In the genomic region with DNA sequence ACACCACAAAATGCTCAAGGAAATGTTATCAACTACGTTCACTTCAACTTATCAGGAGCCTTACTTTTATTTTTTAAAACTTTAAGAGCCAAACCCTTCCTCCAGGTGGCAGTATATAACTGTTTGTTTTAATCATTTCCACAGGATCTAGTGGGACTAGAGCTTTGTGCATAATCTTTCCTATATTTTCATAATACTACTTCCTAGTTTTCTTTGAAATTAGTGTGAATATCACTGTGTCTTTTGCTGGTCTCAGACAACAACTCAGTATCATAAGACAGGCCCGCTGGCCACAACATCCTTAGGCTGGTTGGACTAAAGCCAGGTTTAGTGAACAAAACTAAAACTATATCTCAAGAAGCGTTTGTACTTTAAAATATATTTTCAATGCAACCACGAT, we compare ENCODE assay signal across 10 cellular contexts.
A peak's percentile ranks its signal among the peaks of the same experiment; 100 is the strongest.
DNase-seq lines count a peak whose midpoint lies in the region; ATAC-seq and TF ChIP-seq lines count a peak whose summit lies in the region.
"Had no signal": no experiment of that assay in that cellular context is flagged by ENCODE, and none has a peak within 500 bp of the region (broad histone marks: within the 10 kb centered on the region; RNA-seq: fewer than 3 reads in every experiment).

No MANE protein-coding gene starts in this region.

- H3K4me2 ChIP-seq in PC-9: no peak overlapping the region

- H3F3A ChIP-seq in PC-9 (ENCODE audit: insufficient read depth, low read depth): no peaks in the 10 kb centered on the region

- TF ChIP-seq CTCF in PC-9 (conservative IDR thresholded peaks at IDR 0.05): peak; percentile 77
- peak; percentile 62 to 95 (median 80) for TF ChIP-seq CTCF in dorsolateral prefrontal cortex (IDR thresholded peaks at IDR 0.05 in 54 of 56, conservative IDR thresholded peaks at IDR 0.05 in 2 of 56; ENCODE audit: low read depth in 1 of 56, partially characterized antibody in 56 of 56)

- H3K79me2 ChIP-seq in PC-9 (ENCODE audit: low read depth): no peaks in the 10 kb centered on the region

- H3K4me1 Mint-ChIP-seq in naive B cell: peaks cover 0 to 5% (median 3%) of the 10 kb centered on the region in 3 donors
- H3K4me1 Mint-ChIP-seq in effector memory CD8-positive, alpha-beta T cell (ENCODE audit: low read depth in 2 of 2): peaks cover 9 to 10% of the 10 kb centered on the region in 2 donors

- H3K27ac ChIP-seq in PC-9 (no peak overlapping the region), dorsolateral prefrontal cortex (peak overlapping the region in 1 of 59 donors; percentile 38)

- POLR2A ChIA-PET in PC-9 (lab: Charles Lee; ENCODE audit: unreplicated experiment): no interaction called here

- peaks cover 0 to 2% (median 0%) of the 10 kb centered on the region in 7 donors for H3K9me3 Mint-ChIP-seq in naive B cell
- no peaks in the 10 kb centered on the region for H3K9me3 Mint-ChIP-seq in effector memory CD8-positive, alpha-beta T cell
- H3K9me3 Mint-ChIP-seq: T-helper 1 cell treated with Interleukin-12 subunit alpha and Interleukin-12 subunit beta and Interleukin-4 antibody, amounts not matched to agents 30 μg/mL and 1 μg/mL, for 36 hours had no signal

- BruUV-seq in PC-9 (replicated peaks; lab: Mats Ljungman, UMichigan): no TSS peak

- no peaks in the 10 kb centered on the region for H3K36me3 ChIP-seq in PC-9 (ENCODE audit: low read depth)

- no peaks in the 10 kb centered on the region for H3K36me3 Mint-ChIP-seq in naive B cell
- H3K36me3 Mint-ChIP-seq in effector memory CD8-positive, alpha-beta T cell (ENCODE audit: insufficient read depth): peaks cover 20% of the 10 kb centered on the region

- no peaks in the 10 kb centered on the region for H3K9me3 ChIP-seq in PC-9 (ENCODE audit: insufficient read depth, low read depth)

- no peak overlapping the region for H2AFZ ChIP-seq in PC-9

- H3K27me3 ChIP-seq in PC-9 (ENCODE audit: insufficient read depth, low read depth) (no peaks in the 10 kb centered on the region), dorsolateral prefrontal cortex (no peaks in the 10 kb centered on the region)

- H3K4me3 ChIP-seq in PC-9 (no peak overlapping the region), dorsolateral prefrontal cortex (no peak overlapping the region)
- H3K4me3 ChIP-seq: skin epidermis had no signal

- no peaks in the 10 kb centered on the region for H3K9me2 ChIP-seq in PC-9 (ENCODE audit: insufficient read depth)

- H3K27me3 Mint-ChIP-seq in naive B cell: no peaks in the 10 kb centered on the region
- peaks cover 0 to 10% of the 10 kb centered on the region in 2 donors for H3K27me3 Mint-ChIP-seq in effector memory CD8-positive, alpha-beta T cell

- H4K20me1 ChIP-seq in PC-9 (ENCODE audit: insufficient read depth): no peaks in the 10 kb centered on the region

- intact Hi-C loops in PC-9 (cut with micrococcal nuclease; ENCODE audit: unreplicated experiment) (loop anchor here (1.0 kb wide), 2 partner anchors 382 to 406 kb away; no protein-coding TSS in a partner anchor), dorsolateral prefrontal cortex (cut with DNase I) (loop anchor here (2.0 kb wide), 1 partner anchor 382 kb away; no protein-coding TSS in a partner anchor)

- CTCF ChIA-PET in PC-9 (lab: Charles Lee): interaction anchor here (0.7 to 1.0 kb wide), 3 partner anchors 382 to 455 kb away, joined by 3 to 5 read pairs (median 3); no protein-coding TSS in a partner anchor

- no peaks in the 10 kb centered on the region for H3K4me1 ChIP-seq in PC-9 (replicated peaks; ENCODE audit: insufficient read depth)

- H3K4me3 Mint-ChIP-seq in naive B cell: no peak overlapping the region
- H3K4me3 Mint-ChIP-seq in effector memory CD8-positive, alpha-beta T cell: no peak overlapping the region
- H3K4me3 Mint-ChIP-seq: T-helper 1 cell treated with Interleukin-12 subunit alpha and Interleukin-12 subunit beta and Interleukin-4 antibody, amounts not matched to agents 30 μg/mL and 1 μg/mL, for 36 hours had no signal

- no peak for ATAC-seq in naive B cell (ENCODE audit: low read depth in 2 of 2)
- no peak for ATAC-seq in effector memory CD8-positive, alpha-beta T cell (replicated peaks)

- no peak overlapping the region for H3K27ac Mint-ChIP-seq in naive B cell
- no peak overlapping the region for H3K27ac Mint-ChIP-seq in effector memory CD8-positive, alpha-beta T cell
- H3K27ac Mint-ChIP-seq: T-helper 1 cell treated with Interleukin-12 subunit alpha and Interleukin-12 subunit beta and Interleukin-4 antibody, amounts not matched to agents 30 μg/mL and 1 μg/mL, for 36 hours had no signal

- DNase-seq in DMS79 (lab: John Stamatoyannopoulos, UW) (peak; percentile 19), Kasumi-1 (lab: John Stamatoyannopoulos, UW) (peak; percentile 73 to 81), PC-9 (peak in 1 of 2 experiments; percentile 48), dorsolateral prefrontal cortex (no peak), naive B cell (peak; percentile 11), T-helper 9 cell (no peak)
- DNase-seq in effector memory CD8-positive, alpha-beta T cell: no peak
- no peak for DNase-seq in NK-92 treated with Interleukin-12 subunit alpha and Interleukin-12 subunit beta, amount 100 ng/mL, for 24 hours (lab: John Stamatoyannopoulos, UW)

Comparison
In these comparisons a context has a peak if more than half of its experiments do, and no peak if none do; other contexts are left out.
1. DNase-seq: peak in DMS79 (single experiment), Kasumi-1 (2 of 2) and naive B cell (single experiment); none in dorsolateral prefrontal cortex (0 of 10), effector memory CD8-positive, alpha-beta T cell (0 of 3), NK-92 treated with Interleukin-12 subunit alpha and Interleukin-12 subunit beta, amount 100 ng/mL, for 24 hours (single experiment) and T-helper 9 cell (single experiment).